9 cellular contexts compared by ENCODE assay signal in genomic region chr11:62726156-62727006, GRCh38. TPM values are rescaled to one million over a fixed set of nuclear protein-coding genes. Genes with fewer than 3 reads are reported as not detected.
A peak's percentile ranks its signal among the peaks of the same experiment; 100 is the strongest.
DNase-seq lines count a peak whose midpoint lies in the region; ATAC-seq and TF ChIP-seq lines count a peak whose summit lies in the region.
"Had no signal": no experiment of that assay in that cellular context is flagged by ENCODE, and none has a peak within 500 bp of the region (broad histone marks: within the 10 kb centered on the region; RNA-seq: fewer than 3 reads in every experiment).

No MANE protein-coding gene starts in this region.

- intact Hi-C loops in Right ventricle myocardium superior (cut with DNase I): no loop called here

- CTCF ChIA-PET in activated CD8-positive, alpha-beta T cell treated with anti-CD3 and anti-CD28 coated beads, Interleukin-2, amount 10 ng/mL, durations not matched to agents 7 days and 5 days (lab: Charles Lee): interaction anchor here (0.6 to 4.1 kb wide), 13 partner anchors 9 to 155 kb away, joined by 3 to 12 read pairs (median 5); partner anchors contain the start of genes SLC3A2, TAF6L, TMEM179B and ZBTB3

- H3K27me3 Mint-ChIP-seq in activated CD8-positive, alpha-beta T cell treated with anti-CD3 and anti-CD28 coated beads, Interleukin-2, amount 10 ng/mL, durations not matched to agents 7 days and 5 days (ENCODE audit: low read depth): no peaks in the 10 kb centered on the region

- H3K36me3 Mint-ChIP-seq in activated CD8-positive, alpha-beta T cell treated with anti-CD3 and anti-CD28 coated beads, Interleukin-2, amount 10 ng/mL, durations not matched to agents 7 days and 5 days (ENCODE audit: low read depth): peaks cover 69% of the 10 kb centered on the region

- H3K9me3 Mint-ChIP-seq in activated CD8-positive, alpha-beta T cell treated with anti-CD3 and anti-CD28 coated beads, Interleukin-2, amount 10 ng/mL, durations not matched to agents 7 days and 5 days (ENCODE audit: insufficient read depth): no peaks in the 10 kb centered on the region

- H3K4me3 Mint-ChIP-seq in activated CD8-positive, alpha-beta T cell treated with anti-CD3 and anti-CD28 coated beads, Interleukin-2, amount 10 ng/mL, durations not matched to agents 7 days and 5 days: peak overlapping the region; percentile 94

- POLR2A ChIA-PET in activated CD8-positive, alpha-beta T cell treated with anti-CD3 and anti-CD28 coated beads, Interleukin-2, amount 10 ng/mL, durations not matched to agents 7 days and 5 days (lab: Charles Lee): interaction anchor here (0.7 to 7.7 kb wide), 17 partner anchors 16 to 155 kb away, joined by 3 to 123 read pairs (median 11); partner anchors contain the start of genes BSCL2, C11orf98, CSKMT and GNG3

- H3K27ac Mint-ChIP-seq in activated CD8-positive, alpha-beta T cell treated with anti-CD3 and anti-CD28 coated beads, Interleukin-2, amount 10 ng/mL, durations not matched to agents 7 days and 5 days: peak overlapping the region; percentile 96

- no peak for TF ChIP-seq CTCF in GM12875 (IDR thresholded peaks at IDR 0.05; ENCODE audit: borderline replicate concordance, insufficient read depth, low read depth, low read length)
- TF ChIP-seq CTCF in GM10266 (IDR thresholded peaks at IDR 0.05; ENCODE audit: control insufficient read depth, insufficient read depth, low read depth, missing control alignments): no peak

- DNase-seq in activated CD8-positive, alpha-beta T cell treated with anti-CD3 and anti-CD28 coated beads, Interleukin-2, amount 10 ng/mL, durations not matched to agents 7 days and 5 days: peak; percentile 39
- DNase-seq in Right ventricle myocardium superior: no peak
- peak; percentile 26 for DNase-seq in putamen (ENCODE audit: low spot score)
- DNase-seq in cerebellar nuclear complex (lab: John Stamatoyannopoulos, UW): no peak
- no peak for DNase-seq in GM10266 (ENCODE audit: extremely low spot score)
- DNase-seq in SIG-M5 (lab: John Stamatoyannopoulos, UW): no peak

- ATAC-seq in HG02943 (IDR thresholded peaks at IDR 0.05; ENCODE audit: low read depth, unreplicated experiment) (peak; percentile 0), Right ventricle myocardium superior (ENCODE audit: poor library complexity) (peak; percentile 3)
- no peak for ATAC-seq in activated CD8-positive, alpha-beta T cell treated with anti-CD3 and anti-CD28 coated beads, Interleukin-2, amount 10 ng/mL, durations not matched to agents 7 days and 5 days

- peak overlapping the region; percentile 98 for H3K4me3 ChIP-seq in GM12875 (ENCODE audit: low read depth, low read length)

- peaks cover 52% of the 10 kb centered on the region for H3K4me1 Mint-ChIP-seq in activated CD8-positive, alpha-beta T cell treated with anti-CD3 and anti-CD28 coated beads, Interleukin-2, amount 10 ng/mL, durations not matched to agents 7 days and 5 days (ENCODE audit: low read depth)

RNA-seq across cellular contexts. Expression of gene HNRNPUL2, which starts 0.9 kb away (rescaled TPM):
- 10 to 100 TPM; 65.4 to 67.0 TPM for total RNA-seq in activated CD8-positive, alpha-beta T cell treated with anti-CD3 and anti-CD28 coated beads, Interleukin-2, amount 10 ng/mL, durations not matched to agents 7 days and 5 days
- 30.4 TPM for total RNA-seq in Right ventricle myocardium superior

RNA-seq across cellular contexts. Expression of gene TTC9C, which starts 1.9 kb away (rescaled TPM):
- 10 to 100 TPM; 44.3 to 46.1 TPM for total RNA-seq in activated CD8-positive, alpha-beta T cell treated with anti-CD3 and anti-CD28 coated beads, Interleukin-2, amount 10 ng/mL, durations not matched to agents 7 days and 5 days
- total RNA-seq in Right ventricle myocardium superior: 14.0 TPM

RNA-seq across cellular contexts. Expression of gene GNG3, which starts 18.9 kb away (rescaled TPM):
- not detected for total RNA-seq in activated CD8-positive, alpha-beta T cell treated with anti-CD3 and anti-CD28 coated beads, Interleukin-2, amount 10 ng/mL, durations not matched to agents 7 days and 5 days
- not detected for total RNA-seq in Right ventricle myocardium superior
- total RNA-seq: T-helper 2 cell treated with Interferon-gamma antibody and Interleukin-4, amounts not matched to agents 100 ng/mL and 5 ng/mL, for 36 hours had no signal

RNA-seq across cellular contexts. Expression of gene BSCL2, which starts 19.2 kb away (rescaled TPM):
- 10 to 100 TPM; 30.3 to 39.9 TPM for total RNA-seq in activated CD8-positive, alpha-beta T cell treated with anti-CD3 and anti-CD28 coated beads, Interleukin-2, amount 10 ng/mL, durations not matched to agents 7 days and 5 days
- 21.7 TPM for total RNA-seq in Right ventricle myocardium superior

RNA-seq across cellular contexts. Expression of gene ZBTB3, which starts 27.6 kb away (rescaled TPM):
- total RNA-seq in activated CD8-positive, alpha-beta T cell treated with anti-CD3 and anti-CD28 coated beads, Interleukin-2, amount 10 ng/mL, durations not matched to agents 7 days and 5 days: 10 to 100 TPM; 12.4 to 12.8 TPM
- total RNA-seq in Right ventricle myocardium superior: 9.7 TPM

Comparison
In these comparisons a context has a peak if more than half of its experiments do, and no peak if none do; other contexts are left out.
1. DNase-seq: peak in activated CD8-positive, alpha-beta T cell treated with anti-CD3 and anti-CD28 coated beads, Interleukin-2, amount 10 ng/mL, durations not matched to agents 7 days and 5 days (single experiment) and putamen (single experiment); none in Right ventricle myocardium superior (single experiment), cerebellar nuclear complex (0 of 2), GM10266 (single experiment) and SIG-M5 (single experiment).